21 cellular contexts compared by ENCODE assay signal in genomic region chr6:63671098-63671754, GRCh38. TPM values are rescaled to one million over a fixed set of nuclear protein-coding genes. Genes with fewer than 3 reads are reported as not detected.
DNase-seq lines count a peak whose midpoint lies in the region; ATAC-seq and TF ChIP-seq lines count a peak whose summit lies in the region.
"Had no signal": no experiment of that assay in that cellular context is flagged by ENCODE, and none has a peak within 500 bp of the region (broad histone marks: within the 10 kb centered on the region; RNA-seq: fewer than 3 reads in every experiment).

No MANE protein-coding gene starts in this region.

- H3K9me2 ChIP-seq in DOHH2 (replicated peaks; ENCODE audit: control insufficient read depth, low read length) = no peaks in the 10 kb centered on the region

- intact Hi-C loops in lower lobe of right lung (cut with DNase I) = no loop called here
- intact Hi-C loops in vagina (cut with DNase I) = no loop called here

- WGBS in upper lobe of left lung, 2 donors = 58 to 75% methylated on average over 6 of the region's 6 CpGs

- peaks cover 100% of the 10 kb centered on the region for H3K79me2 ChIP-seq in DOHH2 (ENCODE audit: control insufficient read depth, low read length)

- ATAC-seq in lower lobe of right lung (peak; percentile 75 to 92), upper lobe of left lung (ENCODE audit: low FRiP score in 2 of 2) (peak; percentile 26 to 66)
- ATAC-seq: A549, Right ventricle myocardium inferior had no signal

- H3K27ac ChIP-seq in DOHH2 (ENCODE audit: low read depth, low read length) = peak overlapping the region; percentile 95
- peak overlapping the region; percentile 48 for H3K27ac ChIP-seq in VCaP
- no peak overlapping the region for H3K27ac ChIP-seq in lower lobe of right lung
- H3K27ac ChIP-seq in upper lobe of left lung = no peak overlapping the region
- no peak overlapping the region for H3K27ac ChIP-seq in vagina
- H3K27ac ChIP-seq: A549, KMS-11, SJSA1 had no signal

- H3K9me3 ChIP-seq in DOHH2 (ENCODE audit: control insufficient read depth, insufficient read depth, low read length) (no peaks in the 10 kb centered on the region), lower lobe of right lung (no peaks in the 10 kb centered on the region), upper lobe of left lung (no peaks in the 10 kb centered on the region), vagina (no peaks in the 10 kb centered on the region)
- H3K9me3 ChIP-seq: A549, SJSA1 had no signal

- peak overlapping the region; percentile 74 for H3K4me2 ChIP-seq in DOHH2 (ENCODE audit: low read length)
- H3K4me2 ChIP-seq: A549, KMS-11 had no signal

- peaks cover 88% of the 10 kb centered on the region for H3K36me3 ChIP-seq in DOHH2 (ENCODE audit: control insufficient read depth, low read length)
- H3K36me3 ChIP-seq in lower lobe of right lung = peaks cover 12% of the 10 kb centered on the region
- H3K36me3 ChIP-seq in upper lobe of left lung = peaks cover 0 to 3% (median 0%) of the 10 kb centered on the region in 4 donors
- H3K36me3 ChIP-seq in vagina = no peaks in the 10 kb centered on the region

- no peak for DNase-seq in lower lobe of right lung
- DNase-seq in upper lobe of left lung = no peak
- DNase-seq in activated CD4-positive, alpha-beta T cell treated with anti-CD3 and anti-CD28 coated beads, Interleukin-2, amount 50 U/mL, for 1 hour = no peak
- DNase-seq in vagina (ENCODE audit: extremely low spot score in 2 of 2) = no peak
- DNase-seq in NAMALWA (ENCODE audit: low spot score) = no peak
- DNase-seq: AML-193, C1 segment of cervical spinal cord, DMS153, HCEC 1CT, NCI-H1092 treated with DMSO at 0.1 percent for 48 hours, NCI-H1436, NCI-H1930, NCI-H2107, NCI-H524, NCI-H774 had no signal

- peaks cover 4% of the 10 kb centered on the region; the same call in 1 of the 2 replicates for H4K20me1 ChIP-seq in DOHH2 (ENCODE audit: control insufficient read depth, insufficient read depth, low read depth, low read length)

- H3K4me3 ChIP-seq in DOHH2 (ENCODE audit: low read length) (0 out of 2 replicates have a peak overlapping the region, but pooled peaks have one; percentile 8), lower lobe of right lung (no peak overlapping the region), upper lobe of left lung (no peak overlapping the region), vagina (no peak overlapping the region)
- H3K4me3 ChIP-seq: A549, SJSA1 had no signal

- H3F3A ChIP-seq in DOHH2 (ENCODE audit: control insufficient read depth, insufficient read depth) = peaks cover 12% of the 10 kb centered on the region

- TF ChIP-seq CTCF in DOHH2 (IDR thresholded peaks at IDR 0.05; ENCODE audit: low read depth, low read length, poor library complexity, severe bottlenecking) (no peak), VCaP (conservative IDR thresholded peaks at IDR 0.05) (no peak), lower lobe of right lung (IDR thresholded peaks at IDR 0.05) (no peak), upper lobe of left lung (IDR thresholded peaks at IDR 0.05) (no peak), vagina (IDR thresholded peaks at IDR 0.05) (no peak)

- H3K27me3 ChIP-seq in DOHH2 (ENCODE audit: control insufficient read depth, low read length) = no peaks in the 10 kb centered on the region
- H3K27me3 ChIP-seq in lower lobe of right lung (ENCODE audit: low read depth) = no peaks in the 10 kb centered on the region
- no peaks in the 10 kb centered on the region for H3K27me3 ChIP-seq in upper lobe of left lung
- no peaks in the 10 kb centered on the region for H3K27me3 ChIP-seq in vagina
- H3K27me3 ChIP-seq: SJSA1 had no signal

- no peak for TF ChIP-seq EP300 in upper lobe of left lung (IDR thresholded peaks at IDR 0.05)

- TF ChIP-seq POLR2A in upper lobe of left lung (IDR thresholded peaks at IDR 0.05) (no peak), vagina (IDR thresholded peaks at IDR 0.05) (no peak)

- H3K4me1 ChIP-seq in DOHH2 (ENCODE audit: control insufficient read depth, low read length) (peaks cover 99% of the 10 kb centered on the region), lower lobe of right lung (peaks cover 32% of the 10 kb centered on the region), upper lobe of left lung (peaks cover 5 to 45% (median 29%) of the 10 kb centered on the region in 4 donors), vagina (peaks cover 20% of the 10 kb centered on the region)
- H3K4me1 ChIP-seq: SJSA1 had no signal

RNA-seq across cellular contexts. Expression of gene PHF3, which starts 35.6 kb away (rescaled TPM):
- 65.4 TPM for total RNA-seq in lower lobe of right lung
- total RNA-seq in upper lobe of left lung = 100 to 1,000 TPM in 1 of 6 donors, 10 to 100 TPM in 5; 47.4 to 111 (median 51.5) TPM
- total RNA-seq in vagina = 58.7 TPM

Comparison
In these comparisons a context has a peak if more than half of its experiments do, and no peak if none do; other contexts are left out.
1. H3K27ac ChIP-seq: peak in DOHH2 (single experiment) and VCaP (single experiment); none in lower lobe of right lung (single experiment), upper lobe of left lung (0 of 4) and vagina (single experiment).